Comparison of ENCODE assay signal across 8 cellular contexts in the genomic region with DNA sequence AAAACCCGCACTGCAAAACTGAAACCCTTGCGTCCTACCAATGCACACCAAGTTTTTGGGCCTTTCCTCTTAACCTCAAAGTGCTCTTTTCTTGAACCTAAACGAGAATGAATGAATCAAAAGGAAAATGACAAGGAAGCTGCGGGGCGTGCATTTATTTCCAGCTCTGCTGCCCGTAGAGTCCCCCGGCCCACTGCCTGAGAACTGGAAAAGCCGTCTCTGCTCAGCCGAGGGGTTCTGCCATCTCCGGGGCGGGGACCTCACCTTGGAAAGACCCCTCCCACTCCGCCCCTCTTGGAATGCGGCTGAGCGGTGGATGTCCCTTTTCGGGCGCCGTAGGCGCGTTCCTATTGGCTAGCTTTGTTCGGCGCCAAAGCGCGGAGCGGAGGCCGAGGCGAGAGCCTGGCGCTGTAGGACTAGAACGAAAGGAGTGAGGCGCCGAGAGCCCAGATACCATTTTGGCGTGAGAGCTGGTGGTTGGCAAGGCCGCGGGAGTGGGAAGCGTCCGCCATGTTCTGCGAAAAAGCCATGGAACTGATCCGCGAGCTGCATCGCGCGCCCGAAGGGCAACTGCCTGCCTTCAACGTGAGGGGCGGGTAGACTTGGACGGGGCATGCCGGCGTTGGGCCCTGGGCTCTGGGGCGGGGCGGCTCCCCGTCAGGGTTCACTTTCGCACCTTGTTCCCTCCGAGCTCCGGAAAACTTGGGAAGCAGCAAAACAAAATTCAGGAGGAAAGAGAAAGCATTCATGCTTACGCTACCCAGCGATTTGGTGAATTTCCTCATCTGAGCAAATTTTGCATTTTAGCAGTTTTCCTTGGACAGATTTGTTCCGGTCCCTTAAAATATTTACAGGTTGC. TPM values are rescaled to one million over a fixed set of nuclear protein-coding genes. Genes with fewer than 3 reads are reported as not detected.
DNase-seq lines count a peak whose midpoint lies in the region; ATAC-seq and TF ChIP-seq lines count a peak whose summit lies in the region.

A gene (plus strand): TSS at position 363 of the 859 bp plus-strand sequence. CDS start 148 bp downstream, at position 511.

- peak; percentile 91 for DNase-seq in AG08396 (ENCODE audit: low spot score)
- peak; percentile 94 for DNase-seq in NCI-H2196 (lab: John Stamatoyannopoulos, UW; ENCODE audit: unreplicated experiment)
- DNase-seq in WERI-Rb-1: peak; percentile 97
- DNase-seq in cardiac fibroblast (ENCODE audit: low read depth in 2 of 2): peak; percentile 89 to 90
- peak; percentile 89 for DNase-seq in inferior parietal cortex (ENCODE audit: extremely low spot score)
- peak; percentile 92 for DNase-seq in spleen

- intact Hi-C loops in spleen (cut with DNase I; ENCODE audit: low total_unique reads): no loop called here

- H3K27ac ChIP-seq in WERI-Rb-1: peak within 1 kb of the TSS; percentile 93
- peak within 1 kb of the TSS in 4 of 8 donors; percentile 54 to 76 (median 59) for H3K27ac ChIP-seq in spleen

- 0 to 2% (median 1%) methylated on average over 31 to 56 of the region's 56 CpGs for WGBS in spleen, 5 donors

- H3K36me3 ChIP-seq in WERI-Rb-1 (peaks cover 11% of the 10 kb centered on the region; the same call in 1 of the 2 replicates), spleen (no peaks in the 10 kb centered on the region)

- TF ChIP-seq CTCF in WERI-Rb-1 (IDR thresholded peaks at IDR 0.05; ENCODE audit: low read depth, low read length): no peak
- TF ChIP-seq CTCF in cardiac fibroblast (IDR thresholded peaks at IDR 0.05; ENCODE audit: low read depth, low read length): no peak
- TF ChIP-seq CTCF in spleen (IDR thresholded peaks at IDR 0.05 in 8 of 11, conservative IDR thresholded peaks at IDR 0.05 in 3 of 11): no peak

- TF ChIP-seq POLR2A in spleen (IDR thresholded peaks at IDR 0.05): no peak

- H3K9me3 ChIP-seq in WERI-Rb-1 (ENCODE audit: severe bottlenecking) (peaks cover 8% of the 10 kb centered on the region), spleen (peaks cover 0 to 23% (median 21%) of the 10 kb centered on the region in 8 donors)

- peak; percentile 91 for ATAC-seq in GM18909 (IDR thresholded peaks at IDR 0.05; ENCODE audit: poor library complexity, unreplicated experiment)
- peak; percentile 83 for ATAC-seq in HG03139 (IDR thresholded peaks at IDR 0.05; ENCODE audit: unreplicated experiment)

- H3K27me3 ChIP-seq in WERI-Rb-1 (ENCODE audit: insufficient read depth, low read depth, severe bottlenecking) (no peaks in the 10 kb centered on the region), spleen (replicated peaks in 1 of 7) (no peaks in the 10 kb centered on the region)

- H3K4me1 ChIP-seq in spleen: peaks cover 7 to 25% (median 18%) of the 10 kb centered on the region in 6 donors

- H3K4me3 ChIP-seq in WERI-Rb-1 (ENCODE audit: low read depth, low read length): peak within 1 kb of the TSS; percentile 100
- H3K4me3 ChIP-seq in cardiac fibroblast (replicated peaks in 1 of 2; ENCODE audit: low read depth in 2 of 2, low read length in 2 of 2): peak within 1 kb of the TSS; percentile 69 to 73
- H3K4me3 ChIP-seq in spleen: peak within 1 kb of the TSS; percentile 48 to 91 (median 74)

RNA-seq across cellular contexts. Expression of the gene that starts here (rescaled TPM):
- 1 to 10 TPM; 1.4 to 3.9 (median 2.8) TPM for total RNA-seq in spleen
- 1 to 10 TPM in 2 of 3 donors, under 1 TPM in 1; 0.85 to 2.9 (median 2.4) TPM for polyA plus RNA-seq in spleen
